Comparison of ENCODE assay signal across 7 cellular contexts in genomic region chr1:11806307-11806936, GRCh38. TPM values are rescaled to one million over a fixed set of nuclear protein-coding genes. Genes with fewer than 3 reads are reported as not detected.
DNase-seq lines count a peak whose midpoint lies in the region; ATAC-seq lines count a peak whose summit lies in the region.

No MANE protein-coding gene starts in this region.

- peak overlapping the region; percentile 49 for H2AK5ac ChIP-seq in trophoblast cell (ENCODE audit: low read length)

- no peaks in the 10 kb centered on the region for H3K27me3 ChIP-seq in trophoblast cell (ENCODE audit: insufficient read depth, low read length)

- peaks cover 29% of the 10 kb centered on the region for H3K79me1 ChIP-seq in trophoblast cell (ENCODE audit: low read length)

- H3K36me3 Mint-ChIP-seq in activated CD4-positive, alpha-beta memory T cell treated with anti-CD3 and anti-CD28 coated beads, Interleukin-2, amount 10 ng/mL, durations not matched to agents 7 days and 5 days (ENCODE audit: low read depth) = peaks cover 27% of the 10 kb centered on the region

- peaks cover 24 to 25% of the 10 kb centered on the region in 2 experiments for H3K4me1 ChIP-seq in trophoblast cell (ENCODE audit: control insufficient read depth in 1 of 2, insufficient read depth in 2 of 2, low read length in 2 of 2)

- H3K4me3 ChIP-seq in trophoblast cell (ENCODE audit: low read depth, low read length) = peak overlapping the region; percentile 94

- peak overlapping the region; percentile 96 for H3K4me3 Mint-ChIP-seq in activated CD4-positive, alpha-beta memory T cell treated with anti-CD3 and anti-CD28 coated beads, Interleukin-2, amount 10 ng/mL, durations not matched to agents 7 days and 5 days

- peak overlapping the region; percentile 46 for H2BK12ac ChIP-seq in trophoblast cell (ENCODE audit: low read length)

- peak overlapping the region; percentile 66 for H3K4me2 ChIP-seq in trophoblast cell (ENCODE audit: low read length)

- no peak overlapping the region for H3K23ac ChIP-seq in trophoblast cell (ENCODE audit: low read length)

- CTCF ChIA-PET in activated CD4-positive, alpha-beta memory T cell treated with anti-CD3 and anti-CD28 coated beads, Interleukin-2, amount 10 ng/mL, durations not matched to agents 7 days and 5 days (lab: Charles Lee) = interaction anchor here (0.7 to 1.6 kb wide), 6 partner anchors 87 to 163 kb away, joined by 3 to 6 read pairs (median 4); no protein-coding TSS in a partner anchor

- peak overlapping the region; percentile 88 for H3K27ac Mint-ChIP-seq in activated CD4-positive, alpha-beta memory T cell treated with anti-CD3 and anti-CD28 coated beads, Interleukin-2, amount 10 ng/mL, durations not matched to agents 7 days and 5 days

- peaks cover 14 to 19% of the 10 kb centered on the region in 2 experiments for H3K36me3 ChIP-seq in trophoblast cell (ENCODE audit: control insufficient read depth in 1 of 2, insufficient read depth in 2 of 2, low read length in 2 of 2)

- H3K18ac ChIP-seq in trophoblast cell (ENCODE audit: low read length) = peak overlapping the region; percentile 98

- intact Hi-C loops in Right ventricle myocardium inferior (cut with DNase I) = no loop called here

- H3K27me3 Mint-ChIP-seq in activated CD4-positive, alpha-beta memory T cell treated with anti-CD3 and anti-CD28 coated beads, Interleukin-2, amount 10 ng/mL, durations not matched to agents 7 days and 5 days = no peaks in the 10 kb centered on the region

- peak overlapping the region; percentile 96 for H3K14ac ChIP-seq in trophoblast cell (ENCODE audit: low read length)

- peak overlapping the region; percentile 96 for H2BK120ac ChIP-seq in trophoblast cell (ENCODE audit: insufficient read depth, low read length, poor library complexity)

- peak overlapping the region; percentile 95 for H2AFZ ChIP-seq in trophoblast cell (ENCODE audit: insufficient read depth, low read length, poor library complexity)

- peak overlapping the region; percentile 80 for H3K9ac ChIP-seq in trophoblast cell (ENCODE audit: low read length)

- peaks cover 67% of the 10 kb centered on the region for H3K4me1 Mint-ChIP-seq in activated CD4-positive, alpha-beta memory T cell treated with anti-CD3 and anti-CD28 coated beads, Interleukin-2, amount 10 ng/mL, durations not matched to agents 7 days and 5 days

- DNase-seq in GM03348 (ENCODE audit: low spot score) (peak; percentile 49), Right ventricle myocardium inferior (ENCODE audit: missing footprints) (no peak), trophoblast cell (peak in 1 of 2 donors; percentile 65), SIG-M5 treated with dmso at 0.1 percent for 504 hours (lab: John Stamatoyannopoulos, UW; ENCODE audit: unreplicated experiment) (no peak)
- DNase-seq in activated CD4-positive, alpha-beta memory T cell treated with anti-CD3 and anti-CD28 coated beads, Interleukin-2, amount 10 ng/mL, durations not matched to agents 7 days and 5 days = no peak

- no peaks in the 10 kb centered on the region for H3K9me3 Mint-ChIP-seq in activated CD4-positive, alpha-beta memory T cell treated with anti-CD3 and anti-CD28 coated beads, Interleukin-2, amount 10 ng/mL, durations not matched to agents 7 days and 5 days

- peak overlapping the region; percentile 98 for H2BK5ac ChIP-seq in trophoblast cell (ENCODE audit: low read depth, low read length, poor library complexity)

- WGBS in trophoblast cell (ENCODE audit: extremely low coverage, insufficient coverage, insufficient read length) = no CpG with 5 or more reads among the region's 20 CpGs

- peak overlapping the region; percentile 98 for H4K8ac ChIP-seq in trophoblast cell (ENCODE audit: low read depth, low read length)

- peak overlapping the region; percentile 93 for H3K4ac ChIP-seq in trophoblast cell (ENCODE audit: low read depth, low read length)

- ATAC-seq in GM21367 (IDR thresholded peaks at IDR 0.05; ENCODE audit: unreplicated experiment) (peak; percentile 32), HG03565 (IDR thresholded peaks at IDR 0.05; ENCODE audit: unreplicated experiment) (peak; percentile 16), Right ventricle myocardium inferior (peak; percentile 13)

- H3K79me2 ChIP-seq in trophoblast cell (ENCODE audit: control insufficient read depth, insufficient read depth, low read length, poor library complexity) = peaks cover 14% of the 10 kb centered on the region

- H3K27ac ChIP-seq in trophoblast cell (ENCODE audit: low read depth, low read length) = peak overlapping the region; percentile 97

- H3K9me3 ChIP-seq in trophoblast cell (ENCODE audit: insufficient read depth, low read depth, low read length) = peaks cover 2% of the 10 kb centered on the region

- peak overlapping the region; percentile 97 for H4K91ac ChIP-seq in trophoblast cell (ENCODE audit: low read depth, low read length)

- peak overlapping the region; percentile 96 for H4K12ac ChIP-seq in trophoblast cell (ENCODE audit: low read depth, low read length)

- POLR2A ChIA-PET in activated CD4-positive, alpha-beta memory T cell treated with anti-CD3 and anti-CD28 coated beads, Interleukin-2, amount 10 ng/mL, durations not matched to agents 7 days and 5 days (lab: Charles Lee) = interaction anchor here (0.7 to 4.9 kb wide), 17 partner anchors 12 to 794 kb away, joined by 3 to 113 read pairs (median 3); partner anchors contain the start of genes FBXO6, MAD2L2, MFN2 and TARDBP

RNA-seq across cellular contexts. Expression of gene CLCN6, which starts 0.4 kb away (rescaled TPM):
- 10 to 100 TPM; 18.8 to 19.5 TPM for total RNA-seq in activated CD4-positive, alpha-beta memory T cell treated with anti-CD3 and anti-CD28 coated beads, Interleukin-2, amount 10 ng/mL, durations not matched to agents 7 days and 5 days
- 15.7 TPM for total RNA-seq in Right ventricle myocardium inferior
- 19.8 and 20.5 TPM in 2 replicates for polyA plus RNA-seq in trophoblast cell (2013)

RNA-seq across cellular contexts. Expression of gene MTHFR, which starts 0.7 kb away (rescaled TPM):
- 10 to 100 TPM; 29.4 to 32.2 TPM for total RNA-seq in activated CD4-positive, alpha-beta memory T cell treated with anti-CD3 and anti-CD28 coated beads, Interleukin-2, amount 10 ng/mL, durations not matched to agents 7 days and 5 days
- 34.1 TPM for total RNA-seq in Right ventricle myocardium inferior
- polyA plus RNA-seq in trophoblast cell (2013) = 5.4 and 5.5 TPM in 2 replicates

RNA-seq across cellular contexts. Expression of gene NPPA, which starts 41.2 kb away (rescaled TPM):
- not detected for total RNA-seq in activated CD4-positive, alpha-beta memory T cell treated with anti-CD3 and anti-CD28 coated beads, Interleukin-2, amount 10 ng/mL, durations not matched to agents 7 days and 5 days
- 8.2 TPM for total RNA-seq in Right ventricle myocardium inferior
- polyA plus RNA-seq in trophoblast cell (2013) = not detected in 2 replicates

RNA-seq across cellular contexts. Expression of gene C1orf167, which starts 44.4 kb away (rescaled TPM):
- total RNA-seq in activated CD4-positive, alpha-beta memory T cell treated with anti-CD3 and anti-CD28 coated beads, Interleukin-2, amount 10 ng/mL, durations not matched to agents 7 days and 5 days = under 1 TPM in 1 of 2 experiments, not detected in 1; 0.25 TPM
- 5.0 TPM for total RNA-seq in Right ventricle myocardium inferior
- 0.10 TPM in 1 of 2 replicates, not detected in the other for polyA plus RNA-seq in trophoblast cell (2013)

RNA-seq across cellular contexts. Expression of gene NPPB, which starts 52.3 kb away (rescaled TPM):
- not detected for total RNA-seq in activated CD4-positive, alpha-beta memory T cell treated with anti-CD3 and anti-CD28 coated beads, Interleukin-2, amount 10 ng/mL, durations not matched to agents 7 days and 5 days
- total RNA-seq in Right ventricle myocardium inferior = 5.1 TPM
- 59.2 and 70.8 TPM in 2 replicates for polyA plus RNA-seq in trophoblast cell (2013)
